9 cellular contexts compared by ENCODE assay signal in genomic region chr3:70358978-70359580, GRCh38. TPM values are rescaled to one million over a fixed set of nuclear protein-coding genes. Genes with fewer than 3 reads are reported as not detected.
DNase-seq lines count a peak whose midpoint lies in the region; ATAC-seq and TF ChIP-seq lines count a peak whose summit lies in the region.
"Had no signal": no experiment of that assay in that cellular context is flagged by ENCODE, and none has a peak within 500 bp of the region (broad histone marks: within the 10 kb centered on the region; RNA-seq: fewer than 3 reads in every experiment).

No MANE protein-coding gene starts in this region.

- no peaks in the 10 kb centered on the region for H3K36me3 Mint-ChIP-seq in activated CD4-positive, alpha-beta memory T cell treated with anti-CD3 and anti-CD28 coated beads, Interleukin-2, amount 10 ng/mL, durations not matched to agents 7 days and 5 days (ENCODE audit: low read depth)

- POLR2A ChIA-PET in activated CD4-positive, alpha-beta memory T cell treated with anti-CD3 and anti-CD28 coated beads, Interleukin-2, amount 10 ng/mL, durations not matched to agents 7 days and 5 days (lab: Charles Lee): no interaction called here

- H3K27me3 ChIP-seq in SJCRH30 (no peaks in the 10 kb centered on the region), thoracic aorta (replicated peaks; ENCODE audit: insufficient read depth) (no peaks in the 10 kb centered on the region)

- H3K36me3 ChIP-seq in SJCRH30 (no peaks in the 10 kb centered on the region), thoracic aorta (no peaks in the 10 kb centered on the region)

- no peak overlapping the region for H3K4me3 ChIP-seq in SJCRH30
- H3K4me3 ChIP-seq in thoracic aorta: no peak overlapping the region
- H3K4me3 ChIP-seq: mucosa of descending colon had no signal

- no peak overlapping the region for H3K27ac Mint-ChIP-seq in activated CD4-positive, alpha-beta memory T cell treated with anti-CD3 and anti-CD28 coated beads, Interleukin-2, amount 10 ng/mL, durations not matched to agents 7 days and 5 days

- ATAC-seq in HG02623 (IDR thresholded peaks at IDR 0.05; ENCODE audit: unreplicated experiment): peak; percentile 35
- ATAC-seq in thoracic aorta (ENCODE audit: insufficient number of reproducible peaks, low FRiP score, low read depth): no peak
- ATAC-seq in HG03045 (IDR thresholded peaks at IDR 0.05; ENCODE audit: unreplicated experiment): no peak
- ATAC-seq: mucosa of descending colon had no signal

- no peaks in the 10 kb centered on the region for H3K4me1 Mint-ChIP-seq in activated CD4-positive, alpha-beta memory T cell treated with anti-CD3 and anti-CD28 coated beads, Interleukin-2, amount 10 ng/mL, durations not matched to agents 7 days and 5 days

- DNase-seq in D341Med (ENCODE audit: low spot score) (peak; percentile 26), SJCRH30 (peak; percentile 2 to 24), glomerular visceral epithelial cell (ENCODE audit: extremely low spot score) (peak; percentile 36), thoracic aorta (ENCODE audit: low spot score) (no peak), epidermal melanocyte (ENCODE audit: insufficient read length, low spot score) (no peak)
- DNase-seq in activated CD4-positive, alpha-beta memory T cell treated with anti-CD3 and anti-CD28 coated beads, Interleukin-2, amount 10 ng/mL, durations not matched to agents 7 days and 5 days: no peak

- CTCF ChIA-PET in activated CD4-positive, alpha-beta memory T cell treated with anti-CD3 and anti-CD28 coated beads, Interleukin-2, amount 10 ng/mL, durations not matched to agents 7 days and 5 days (lab: Charles Lee): no interaction called here

- H3K4me3 Mint-ChIP-seq in activated CD4-positive, alpha-beta memory T cell treated with anti-CD3 and anti-CD28 coated beads, Interleukin-2, amount 10 ng/mL, durations not matched to agents 7 days and 5 days: no peak overlapping the region

- no peak overlapping the region for H3K27ac ChIP-seq in SJCRH30
- no peak overlapping the region for H3K27ac ChIP-seq in thoracic aorta

- H3K27me3 Mint-ChIP-seq in activated CD4-positive, alpha-beta memory T cell treated with anti-CD3 and anti-CD28 coated beads, Interleukin-2, amount 10 ng/mL, durations not matched to agents 7 days and 5 days: no peaks in the 10 kb centered on the region

- H3K9me3 ChIP-seq in SJCRH30 (replicated peaks): no peaks in the 10 kb centered on the region
- no peaks in the 10 kb centered on the region for H3K9me3 ChIP-seq in thoracic aorta

- no peaks in the 10 kb centered on the region for H3K9me3 Mint-ChIP-seq in activated CD4-positive, alpha-beta memory T cell treated with anti-CD3 and anti-CD28 coated beads, Interleukin-2, amount 10 ng/mL, durations not matched to agents 7 days and 5 days

- TF ChIP-seq CTCF in thoracic aorta (IDR thresholded peaks at IDR 0.05): peak; percentile 74

- no peaks in the 10 kb centered on the region for H3K4me1 ChIP-seq in SJCRH30
- H3K4me1 ChIP-seq in thoracic aorta (ENCODE audit: control insufficient read depth in 1 of 2, low read depth in 2 of 2): peaks cover 0 to 14% of the 10 kb centered on the region in 2 donors

RNA-seq across cellular contexts. Expression of gene MDFIC2, which starts 46.6 kb away (rescaled TPM):
- total RNA-seq in SJCRH30 (2014; rRNA removed; shearing (Covaris generic)): not detected in 2 replicates
- total RNA-seq in thoracic aorta: not detected
- total RNA-seq in activated CD4-positive, alpha-beta memory T cell treated with anti-CD3 and anti-CD28 coated beads, Interleukin-2, amount 10 ng/mL, durations not matched to agents 7 days and 5 days: not detected
- total RNA-seq: mucosa of descending colon had no signal

Comparison
In these comparisons a context has a peak if more than half of its experiments do, and no peak if none do; other contexts are left out.
1. DNase-seq: peak in D341Med (single experiment), SJCRH30 (2 of 2) and glomerular visceral epithelial cell (single experiment); none in thoracic aorta (single experiment), epidermal melanocyte (single experiment) and activated CD4-positive, alpha-beta memory T cell treated with anti-CD3 and anti-CD28 coated beads, Interleukin-2, amount 10 ng/mL, durations not matched to agents 7 days and 5 days (single experiment).